In the genomic region with DNA sequence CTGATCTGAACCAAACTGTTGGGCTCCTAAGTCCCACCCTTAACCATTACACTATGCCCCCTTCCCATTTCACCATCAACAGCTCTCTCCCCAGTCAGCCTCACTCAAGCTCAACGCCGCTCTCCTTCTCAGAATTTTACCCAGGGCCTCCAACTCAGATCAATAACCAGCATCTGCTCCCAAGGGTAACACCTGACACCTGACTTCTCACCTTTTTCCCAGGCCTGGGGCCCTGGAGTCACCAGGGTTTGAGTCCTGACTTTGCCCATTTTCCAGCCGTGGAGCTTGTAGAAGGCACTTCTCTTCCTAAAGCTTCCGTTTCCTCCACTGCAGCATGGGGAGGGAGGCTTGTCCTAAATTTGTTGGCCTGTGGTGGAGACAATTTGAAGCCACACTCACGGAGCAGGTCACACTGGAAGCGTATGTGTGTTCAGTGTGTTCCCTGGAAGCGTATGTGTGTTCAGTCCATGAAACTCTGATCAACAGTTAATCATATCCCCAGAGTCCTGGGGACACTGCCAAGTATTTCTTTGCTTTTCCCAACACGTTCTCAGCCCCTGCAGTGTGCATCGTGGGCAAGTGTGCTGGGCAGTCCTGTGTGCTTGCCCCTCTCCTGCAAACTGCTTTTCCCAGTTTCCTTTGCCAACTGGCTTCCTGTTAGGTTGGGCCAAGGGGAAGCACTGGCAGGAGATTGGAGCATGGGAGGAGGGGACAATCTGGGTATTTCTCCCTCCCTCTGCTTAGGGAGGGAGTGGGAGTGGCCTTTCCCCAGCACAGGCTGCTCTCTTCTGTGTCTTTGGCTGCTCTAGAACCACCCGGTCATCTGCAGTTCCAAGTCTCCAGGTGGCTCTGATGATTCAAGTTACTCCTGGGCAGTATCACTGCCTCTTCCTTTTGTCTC, we compare ENCODE assay signal across 8 cellular contexts. TPM values are rescaled to one million over a fixed set of nuclear protein-coding genes. Genes with fewer than 3 reads are reported as not detected.
DNase-seq lines count a peak whose midpoint lies in the region; ATAC-seq, FAIRE-seq and TF ChIP-seq lines count a peak whose summit lies in the region.

No MANE protein-coding gene starts in this region.

- H3K9me3 ChIP-seq in RWPE2 (ENCODE audit: severe bottlenecking): no peaks in the 10 kb centered on the region
- H3K9me3 ChIP-seq in small intestine (ENCODE audit: control insufficient read depth, low read depth): no peaks in the 10 kb centered on the region

- H3K9me3 Mint-ChIP-seq in HFFc6: no peaks in the 10 kb centered on the region

- TF ChIP-seq CTCF in RWPE2 (IDR thresholded peaks at IDR 0.05; ENCODE audit: poor library complexity, severe bottlenecking): no peak
- no peak for TF ChIP-seq CTCF in HFFc6 (IDR thresholded peaks at IDR 0.05)

- no peak overlapping the region for H3K4me3 Mint-ChIP-seq in HFFc6

- peak; percentile 23 for DNase-seq in NCI-H2107 treated with DMSO at 0.1 percent for 48 hours (lab: John Stamatoyannopoulos, UW; ENCODE audit: unreplicated experiment)
- DNase-seq in NCI-H2107 (lab: John Stamatoyannopoulos, UW): no peak
- DNase-seq in RWPE2 (ENCODE audit: low spot score): no peak
- peak; percentile 40 for DNase-seq in globus pallidus (ENCODE audit: low spot score)
- DNase-seq in small intestine: peak; percentile 79
- DNase-seq in HFFc6: no peak

- ATAC-seq in RWPE2 (ENCODE audit: low read depth) (peak; percentile 56), GM19023 (IDR thresholded peaks at IDR 0.05; ENCODE audit: unreplicated experiment) (no peak), esophagus mucosa (no peak)

- peaks cover 25% of the 10 kb centered on the region for H3K27me3 Mint-ChIP-seq in HFFc6 (ENCODE audit: insufficient read depth)

- H3K4me3 ChIP-seq in RWPE2 (ENCODE audit: severe bottlenecking): no peak overlapping the region
- H3K4me3 ChIP-seq in small intestine (ENCODE audit: low read depth in 1 of 2, low read length in 2 of 2): no peak overlapping the region

- peaks cover 29% of the 10 kb centered on the region for H3K4me1 Mint-ChIP-seq in HFFc6 (ENCODE audit: low read depth)

- FAIRE-seq in small intestine (lab: Jason Lieb, UNC): no peak

- H3K36me3 ChIP-seq in RWPE2 (ENCODE audit: low read depth): no peaks in the 10 kb centered on the region
- H3K36me3 ChIP-seq in small intestine (ENCODE audit: control insufficient read depth in 2 of 2, insufficient read depth in 2 of 2, low read length in 2 of 2): no peaks in the 10 kb centered on the region

- no peaks in the 10 kb centered on the region for H3K27me3 ChIP-seq in RWPE2 (ENCODE audit: insufficient read depth, poor library complexity, severe bottlenecking)
- H3K27me3 ChIP-seq in small intestine (ENCODE audit: control insufficient read depth in 2 of 2, insufficient read depth in 2 of 2, low read length in 2 of 2): no peaks in the 10 kb centered on the region

- H3K27ac ChIP-seq in RWPE2 (ENCODE audit: poor library complexity, severe bottlenecking): no peak overlapping the region
- peak overlapping the region; percentile 24 to 42 for H3K27ac ChIP-seq in small intestine (ENCODE audit: low read depth in 1 of 2, low read length in 1 of 2)

- H3K4me1 ChIP-seq in RWPE2 (ENCODE audit: insufficient read depth, poor library complexity, severe bottlenecking) (no peaks in the 10 kb centered on the region), small intestine (ENCODE audit: control insufficient read depth in 2 of 2, insufficient read depth in 1 of 2, low read depth in 1 of 2, low read length in 1 of 2) (peaks cover 3 to 12% of the 10 kb centered on the region in 2 donors)

- H3K36me3 Mint-ChIP-seq in HFFc6 (ENCODE audit: low read depth): no peaks in the 10 kb centered on the region

- H3K27ac Mint-ChIP-seq in HFFc6: no peak overlapping the region

- WGBS in small intestine, 3 donors: 41 to 50% (median 47%) methylated on average over 10 of the region's 10 CpGs

RNA-seq across cellular contexts. Expression of a gene that starts 36.9 kb away (rescaled TPM):
- polyA plus RNA-seq in small intestine: 10 to 100 TPM in 2 of 3 donors, 1 to 10 TPM in 1; 9.7 to 28.9 (median 18.3) TPM
- 10 to 100 TPM; 66.5 to 81.1 (median 71.4) TPM for total RNA-seq in HFFc6 (2021; fragmentation: NEBNext Ultra II Directional; extraction: Animal tissue kit (Norgen Biotek cat#: 25700))
- 11.0 TPM for total RNA-seq in esophagus mucosa

Comparison
In these comparisons a context has a peak if more than half of its experiments do, and no peak if none do; other contexts are left out.
1. DNase-seq: peak in NCI-H2107 treated with DMSO at 0.1 percent for 48 hours (single experiment), globus pallidus (single experiment) and small intestine (single experiment); none in NCI-H2107 (single experiment), RWPE2 (single experiment) and HFFc6 (single experiment).